Comparison of ENCODE assay signal across 16 cellular contexts in the genomic region with DNA sequence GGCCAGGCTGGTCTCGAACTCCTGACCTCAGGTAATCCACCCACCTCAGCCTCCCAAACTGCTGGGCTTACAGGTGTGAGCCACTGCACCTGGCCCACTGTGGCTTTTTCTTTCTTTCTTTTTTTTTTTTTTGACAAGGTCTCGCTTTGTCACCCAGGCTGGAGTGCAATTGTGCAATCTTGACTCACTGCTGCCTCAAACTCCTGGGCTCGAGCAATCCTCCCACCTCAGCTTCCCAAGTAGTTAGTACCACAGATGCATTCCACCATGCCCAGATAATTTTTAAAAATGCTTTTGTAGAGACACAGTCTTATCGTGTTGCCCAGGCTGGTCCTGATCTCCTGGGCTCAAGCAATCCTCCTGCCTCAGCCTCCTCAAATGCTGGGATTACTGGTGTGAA. TPM values are rescaled to one million over a fixed set of nuclear protein-coding genes. Genes with fewer than 3 reads are reported as not detected.
DNase-seq lines count a peak whose midpoint lies in the region; FAIRE-seq and TF ChIP-seq lines count a peak whose summit lies in the region.
"Had no signal": no experiment of that assay in that cellular context is flagged by ENCODE, and none has a peak within 500 bp of the region (broad histone marks: within the 10 kb centered on the region; RNA-seq: fewer than 3 reads in every experiment).

No MANE protein-coding gene starts in this region.

- no peaks in the 10 kb centered on the region for H3K27me3 Mint-ChIP-seq in activated CD4-positive, alpha-beta T cell treated with anti-CD3 and anti-CD28 coated beads, Interleukin-2, amount 10 ng/mL, durations not matched to agents 7 days and 5 days

- POLR2A ChIA-PET in activated CD4-positive, alpha-beta T cell treated with anti-CD3 and anti-CD28 coated beads, Interleukin-2, amount 10 ng/mL, durations not matched to agents 7 days and 5 days (lab: Charles Lee) = no interaction called here

- H3K36me3 Mint-ChIP-seq in activated CD4-positive, alpha-beta T cell treated with anti-CD3 and anti-CD28 coated beads, Interleukin-2, amount 10 ng/mL, durations not matched to agents 7 days and 5 days (ENCODE audit: low read depth) = peaks cover 31% of the 10 kb centered on the region

- no peak for TF ChIP-seq CTCF in epithelial cell of esophagus (IDR thresholded peaks at IDR 0.05; ENCODE audit: insufficient read depth, low read depth, low read length, missing control alignments)

- H3K4me1 Mint-ChIP-seq in activated CD4-positive, alpha-beta T cell treated with anti-CD3 and anti-CD28 coated beads, Interleukin-2, amount 10 ng/mL, durations not matched to agents 7 days and 5 days = peaks cover 67% of the 10 kb centered on the region

- no peak for DNase-seq in activated CD4-positive, alpha-beta T cell treated with anti-CD3 and anti-CD28 coated beads, Interleukin-2, amount 10 ng/mL, durations not matched to agents 7 days and 5 days
- no peak for DNase-seq in activated CD4-positive, alpha-beta T cell treated with anti-CD3 and anti-CD28 coated beads, Interleukin-2, amount 50 U/mL, for 48 hours
- DNase-seq in RCC 7860 (ENCODE audit: low spot score) (peak; percentile 51), epithelial cell of esophagus (ENCODE audit: low read depth) (peak; percentile 76), renal cortical epithelial cell (ENCODE audit: low read depth) (peak; percentile 88), NCI-H1105 (lab: John Stamatoyannopoulos, UW) (no peak), AG20443 (ENCODE audit: low spot score) (no peak)
- DNase-seq in effector CD4-positive, alpha-beta T cell = no peak
- DNase-seq: activated CD4-positive, CD25-positive, alpha-beta regulatory T cell; activated T-cell treated with anti-CD3 and anti-CD28 coated beads, Interleukin-2, amount 50 U/mL, for 72 hours; dermis blood vessel endothelial cell; DMS 273 treated with DMSO at 0.1 percent for 48 hours; ovary had no signal

- H3K4me3 ChIP-seq in epithelial cell of esophagus (ENCODE audit: low read length) = no peak overlapping the region
- H3K4me3 ChIP-seq: ovary, SK-N-MC, suprapubic skin had no signal

- H3K9me3 Mint-ChIP-seq in activated CD4-positive, alpha-beta T cell treated with anti-CD3 and anti-CD28 coated beads, Interleukin-2, amount 10 ng/mL, durations not matched to agents 7 days and 5 days = peaks cover 15% of the 10 kb centered on the region

- H3K27ac Mint-ChIP-seq in activated CD4-positive, alpha-beta T cell treated with anti-CD3 and anti-CD28 coated beads, Interleukin-2, amount 10 ng/mL, durations not matched to agents 7 days and 5 days = peak overlapping the region; percentile 41
- H3K27ac Mint-ChIP-seq: activated T-cell treated with anti-CD3 and anti-CD28 coated beads, Interleukin-2, amount 50 U/mL, for 72 hours had no signal

- CTCF ChIA-PET in activated CD4-positive, alpha-beta T cell treated with anti-CD3 and anti-CD28 coated beads, Interleukin-2, amount 10 ng/mL, durations not matched to agents 7 days and 5 days (lab: Charles Lee) = interaction anchor here (1.0 to 1.1 kb wide), 2 partner anchors 10 to 24 kb away, joined by 3 to 4 read pairs; a partner anchor contains a TSS

- no peak for FAIRE-seq in RCC 7860 (lab: Jason Lieb, UNC)
- FAIRE-seq: astrocyte had no signal

- no peak overlapping the region for H3K4me3 Mint-ChIP-seq in activated CD4-positive, alpha-beta T cell treated with anti-CD3 and anti-CD28 coated beads, Interleukin-2, amount 10 ng/mL, durations not matched to agents 7 days and 5 days
- H3K4me3 Mint-ChIP-seq: activated T-cell treated with anti-CD3 and anti-CD28 coated beads, Interleukin-2, amount 50 U/mL, for 72 hours had no signal

RNA-seq across cellular contexts. Expression of a gene that starts 12.1 kb away (rescaled TPM):
- 1 to 10 TPM; 7.1 TPM for total RNA-seq in activated CD4-positive, alpha-beta T cell treated with anti-CD3 and anti-CD28 coated beads, Interleukin-2, amount 10 ng/mL, durations not matched to agents 7 days and 5 days
- 1.9 and 26.3 TPM in 2 replicates for total RNA-seq in renal cortical epithelial cell

RNA-seq across cellular contexts. Expression of a gene that starts 24.4 kb away (rescaled TPM):
- total RNA-seq in activated CD4-positive, alpha-beta T cell treated with anti-CD3 and anti-CD28 coated beads, Interleukin-2, amount 10 ng/mL, durations not matched to agents 7 days and 5 days = 100 to 1,000 TPM; 108 to 122 TPM
- 128 and 155 TPM in 2 replicates for total RNA-seq in renal cortical epithelial cell

RNA-seq across cellular contexts. Expression of a gene that starts 50.3 kb away (rescaled TPM):
- 1 to 10 TPM; 6.1 to 8.9 TPM for total RNA-seq in activated CD4-positive, alpha-beta T cell treated with anti-CD3 and anti-CD28 coated beads, Interleukin-2, amount 10 ng/mL, durations not matched to agents 7 days and 5 days
- 0.52 and 5.7 TPM in 2 replicates for total RNA-seq in renal cortical epithelial cell

Comparison
In these comparisons a context has a peak if more than half of its experiments do, and no peak if none do; other contexts are left out.
1. DNase-seq: peak in RCC 7860 (single experiment), epithelial cell of esophagus (single experiment) and renal cortical epithelial cell (single experiment); none in activated CD4-positive, alpha-beta T cell treated with anti-CD3 and anti-CD28 coated beads, Interleukin-2, amount 10 ng/mL, durations not matched to agents 7 days and 5 days (single experiment), activated CD4-positive, alpha-beta T cell treated with anti-CD3 and anti-CD28 coated beads, Interleukin-2, amount 50 U/mL, for 48 hours (0 of 2), effector CD4-positive, alpha-beta T cell (single experiment), NCI-H1105 (single experiment) and AG20443 (single experiment).